ENCODE assay signal across 15 cellular contexts in the genomic region with DNA sequence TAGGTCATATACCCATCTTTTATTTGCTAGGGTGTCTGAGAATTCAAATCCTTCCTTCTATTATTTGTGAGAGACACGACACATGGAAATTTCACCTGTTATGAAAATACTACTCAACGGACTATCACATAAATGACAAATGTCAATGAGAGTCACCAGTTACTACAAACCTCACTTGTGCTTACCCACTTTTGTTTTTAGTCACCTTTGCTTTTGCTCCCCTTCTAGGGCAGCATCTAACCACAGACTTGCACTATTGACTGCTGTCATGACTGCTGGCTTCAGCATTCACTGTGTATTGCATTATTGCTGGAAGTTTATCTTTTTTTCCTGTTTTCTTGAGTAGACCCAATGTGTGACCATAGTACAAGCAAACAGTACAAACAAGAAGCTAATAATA.
A peak's percentile ranks its signal among the peaks of the same experiment; 100 is the strongest.
DNase-seq lines count a peak whose midpoint lies in the region; ATAC-seq, FAIRE-seq and TF ChIP-seq lines count a peak whose summit lies in the region.
"Had no signal": no experiment of that assay in that cellular context is flagged by ENCODE, and none has a peak within 500 bp of the region (broad histone marks: within the 10 kb centered on the region; RNA-seq: fewer than 3 reads in every experiment).

No MANE protein-coding gene starts in this region.

- H2AFZ ChIP-seq in GM12878 (ENCODE audit: control insufficient read depth, low read depth, low read length) = no peak overlapping the region
- H2AFZ ChIP-seq: PC-9 had no signal

- H3K79me2 ChIP-seq in GM12878 (ENCODE audit: control insufficient read depth, insufficient read depth, low read length) = no peaks in the 10 kb centered on the region

- POLR2A ChIA-PET in GM12878 (lab: Charles Lee) = no interaction called here

- intact Hi-C loops in GM12878 (cut with micrococcal nuclease; ENCODE audit: unreplicated experiment) (loop anchor here (5.0 kb wide), 1 partner anchor 111 kb away; no protein-coding TSS in a partner anchor), spleen (cut with DNase I; ENCODE audit: low total_unique reads) (no loop called here)

- WGBS in GM12878 (ENCODE audit: insufficient coverage, insufficient replicate concordance, low lambda C conversion rate, missing lambda C conversion rate) = 11% methylated on average over 2 of the region's 2 CpGs
- WGBS in spleen, 5 donors = 86 to 94% (median 90%) methylated on average over 2 of the region's 2 CpGs

- ATAC-seq in GM18520 (IDR thresholded peaks at IDR 0.05; ENCODE audit: unreplicated experiment) (peak; percentile 75), GM12878 (peak; percentile 95)

- H3K4me1 ChIP-seq in GM12878 (ENCODE audit: control insufficient read depth, insufficient read depth, low read length) (no peaks in the 10 kb centered on the region), spleen (no peaks in the 10 kb centered on the region)

- in situ Hi-C loops in GM12878 (cut with MboI) = no loop called here

- no peaks in the 10 kb centered on the region for H3K9me3 ChIP-seq in GM12878 (replicated peaks; ENCODE audit: control insufficient read depth, insufficient read depth, low read length)
- H3K9me3 ChIP-seq in spleen = peaks cover 0 to 9% (median 1%) of the 10 kb centered on the region in 8 donors
- H3K9me3 ChIP-seq: SJCRH30 had no signal

- H3K36me3 ChIP-seq in GM12878 (ENCODE audit: control insufficient read depth in 2 of 2, insufficient read depth in 2 of 2, low read length in 1 of 2) = no peaks in the 10 kb centered on the region
- no peaks in the 10 kb centered on the region for H3K36me3 ChIP-seq in spleen
- H3K36me3 ChIP-seq: SJCRH30 had no signal

- no peak for FAIRE-seq in GM12878 (lab: Jason Lieb, UNC)

- H3K27me3 ChIP-seq in GM12878 (replicated peaks in 1 of 2; ENCODE audit: control insufficient read depth in 2 of 2, insufficient read depth in 2 of 2, low read length in 1 of 2) (no peaks in the 10 kb centered on the region), spleen (replicated peaks in 1 of 7) (no peaks in the 10 kb centered on the region)
- H3K27me3 ChIP-seq: SJCRH30 had no signal

- no peak overlapping the region for H3K4me2 ChIP-seq in GM12878 (ENCODE audit: control insufficient read depth, insufficient read depth)
- H3K4me2 ChIP-seq: PC-9 had no signal

- no peak; a peak in 1 of 4 replicates for TF ChIP-seq EP300 in GM12878 (IDR thresholded peaks at IDR 0.05; ENCODE audit: borderline replicate concordance in 1 of 2, control insufficient read depth in 1 of 2, low read depth in 2 of 2, low read length in 2 of 2)

- TF ChIP-seq POLR2A in GM12878 (IDR thresholded peaks at IDR 0.05; ENCODE audit: low read depth, low read length) = no peak
- TF ChIP-seq POLR2A in spleen (IDR thresholded peaks at IDR 0.05) = no peak

- no peaks in the 10 kb centered on the region for H4K20me1 ChIP-seq in GM12878 (ENCODE audit: control insufficient read depth, insufficient read depth)

- TF ChIP-seq RAD21 in GM12878 (IDR thresholded peaks at IDR 0.05; ENCODE audit: insufficient read depth, low read depth, low read length) = no peak

- TF ChIP-seq CTCF in GM12878 (IDR thresholded peaks at IDR 0.05 in 2 of 3, conservative IDR thresholded peaks at IDR 0.05 in 1 of 3; ENCODE audit: control insufficient read depth in 2 of 3, extremely low read depth in 1 of 3, insufficient read depth in 1 of 3, low read depth in 3 of 3, low read length in 3 of 3) (no peak), spleen (IDR thresholded peaks at IDR 0.05 in 8 of 11, conservative IDR thresholded peaks at IDR 0.05 in 3 of 11) (no peak)

- no peak overlapping the region for H3K4me3 ChIP-seq in GM12878
- no peak overlapping the region for H3K4me3 ChIP-seq in spleen
- H3K4me3 ChIP-seq: PC-9, SJCRH30 had no signal

- CTCF ChIA-PET in GM12878 (lab: Yijun Ruan, JAX) = no interaction called here

- no peak overlapping the region for H3K9ac ChIP-seq in GM12878 (ENCODE audit: control insufficient read depth, insufficient read depth, low read length)

- RAD21 ChIA-PET in GM12878 (lab: Charles Lee; ENCODE audit: unreplicated experiment) = no interaction called here

- SMC1A ChIA-PET in GM12878 (lab: Charles Lee; ENCODE audit: uncharacterized antibody, unreplicated experiment) = interaction anchor here (1.5 kb wide), 1 partner anchor 44 kb away, joined by 3 read pairs; no protein-coding TSS in a partner anchor

- H3K27ac ChIP-seq in GM12878 (ENCODE audit: control insufficient read depth, insufficient read depth) (no peak overlapping the region), spleen (no peak overlapping the region)
- H3K27ac ChIP-seq: PC-9, SJCRH30 had no signal

- no TSS peak for BruUV-seq in GM12878 (replicated peaks; lab: Mats Ljungman, UMichigan)

- DNase-seq in NCI-H345 (lab: John Stamatoyannopoulos, UW) = peak; percentile 61
- no peak for DNase-seq in NCI-H345 treated with DMSO at 0.1 percent for 48 hours (lab: John Stamatoyannopoulos, UW; ENCODE audit: unreplicated experiment)
- peak; percentile 79 for DNase-seq in NCI-H1092 treated with DMSO at 0.1 percent for 48 hours (lab: John Stamatoyannopoulos, UW)
- DNase-seq in GM12878 (ENCODE audit: low read depth, low spot score) = peak; percentile 15
- no peak for DNase-seq in stimulated activated CD4-positive, alpha-beta T cell treated with anti-CD3 and anti-CD28 coated beads, Interleukin-1b, Interleukin-23, amount 100 ng/mL, for 48 hours
- DNase-seq in spleen = no peak
- no peak for DNase-seq in NCI-H446 treated with DMSO at 0.1 percent for 48 hours (lab: John Stamatoyannopoulos, UW)
- DNase-seq: C1 segment of cervical spinal cord, EL, HCEC 1CT, KBM-7, NCI-H524, PC-9, SJCRH30 had no signal

TF ChIP-seq in GM12878, 131 proteins besides CTCF, POLR2A, EP300 and RAD21 (continues in another document):
- TF ChIP-seq CREB1 (IDR thresholded peaks at IDR 0.05; ENCODE audit: low read depth) = no peak
- TF ChIP-seq NFIC (IDR thresholded peaks at IDR 0.05; ENCODE audit: low read depth, low read length) = no peak
- TF ChIP-seq MLLT1 (IDR thresholded peaks at IDR 0.05) = no peak
- no peak for TF ChIP-seq HDAC2 (IDR thresholded peaks at IDR 0.05)
- TF ChIP-seq, protein P1, sequence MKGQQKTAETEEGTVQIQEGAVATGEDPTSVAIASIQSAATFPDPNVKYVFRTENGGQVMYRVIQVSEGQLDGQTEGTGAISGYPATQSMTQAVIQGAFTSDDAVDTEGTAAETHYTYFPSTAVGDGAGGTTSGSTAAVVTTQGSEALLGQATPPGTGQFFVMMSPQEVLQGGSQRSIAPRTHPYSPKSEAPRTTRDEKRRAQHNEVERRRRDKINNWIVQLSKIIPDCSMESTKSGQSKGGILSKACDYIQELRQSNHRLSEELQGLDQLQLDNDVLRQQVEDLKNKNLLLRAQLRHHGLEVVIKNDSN (IDR thresholded peaks at IDR 0.05; ENCODE audit: borderline replicate concordance, extremely low read length, insufficient read depth, low read depth, low read length) = no peak
- no peak for TF ChIP-seq RCOR1 (conservative IDR thresholded peaks at IDR 0.05; ENCODE audit: low read depth, low read length)
- no peak for TF ChIP-seq NBN (IDR thresholded peaks at IDR 0.05)
- no peak for TF ChIP-seq REST (IDR thresholded peaks at IDR 0.05; ENCODE audit: low read depth, low read length)
- TF ChIP-seq BCL11A (IDR thresholded peaks at IDR 0.05; ENCODE audit: low read depth, low read length) = no peak
- TF ChIP-seq IRF4 (IDR thresholded peaks at IDR 0.05; ENCODE audit: low read depth, low read length) = 0 out of 2 replicates have a peak, but pooled peaks have one; percentile 17

Comparison
In these comparisons a context has a peak if more than half of its experiments do, and no peak if none do; other contexts are left out.
1. DNase-seq: peak in NCI-H345 (single experiment), NCI-H1092 treated with DMSO at 0.1 percent for 48 hours (single experiment) and GM12878 (single experiment); none in NCI-H345 treated with DMSO at 0.1 percent for 48 hours (single experiment), stimulated activated CD4-positive, alpha-beta T cell treated with anti-CD3 and anti-CD28 coated beads, Interleukin-1b, Interleukin-23, amount 100 ng/mL, for 48 hours (single experiment), spleen (single experiment) and NCI-H446 treated with DMSO at 0.1 percent for 48 hours (single experiment).